13 cellular contexts compared by ENCODE assay signal in the genomic region with DNA sequence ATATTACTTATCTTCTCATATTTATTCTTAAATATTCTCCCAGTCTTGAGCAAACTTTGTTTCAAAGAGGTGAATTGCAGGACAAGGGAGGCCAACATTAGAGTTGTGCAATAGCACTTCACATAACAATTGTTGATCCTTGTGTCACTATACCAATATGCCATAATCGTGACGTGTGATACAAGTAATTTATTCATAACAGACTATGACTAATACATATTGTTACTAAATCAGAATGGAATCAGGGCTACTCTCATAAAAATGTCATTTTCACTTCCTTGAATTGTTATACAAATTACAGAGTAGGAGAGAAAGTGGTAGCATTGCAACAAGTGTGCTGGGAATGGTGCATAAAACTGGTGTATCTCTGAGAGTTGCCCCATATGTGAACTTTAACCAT. TPM values are rescaled to one million over a fixed set of nuclear protein-coding genes. Genes with fewer than 3 reads are reported as not detected.
DNase-seq lines count a peak whose midpoint lies in the region; ATAC-seq and TF ChIP-seq lines count a peak whose summit lies in the region.
"Had no signal": no experiment of that assay in that cellular context is flagged by ENCODE, and none has a peak within 500 bp of the region (broad histone marks: within the 10 kb centered on the region; RNA-seq: fewer than 3 reads in every experiment).

No MANE protein-coding gene starts in this region.

- H2AFZ ChIP-seq in PC-9, result no peak overlapping the region

- CTCF ChIA-PET in PC-9 (lab: Charles Lee), result no interaction called here

- no peaks in the 10 kb centered on the region for H4K20me1 ChIP-seq in PC-9 (ENCODE audit: insufficient read depth)

- TF ChIP-seq CTCF in PC-9 (conservative IDR thresholded peaks at IDR 0.05), result no peak
- TF ChIP-seq CTCF in fibroblast of pulmonary artery (IDR thresholded peaks at IDR 0.05; ENCODE audit: low read length, missing control alignments), result no peak

- no peaks in the 10 kb centered on the region for H3K9me2 ChIP-seq in PC-9 (ENCODE audit: insufficient read depth)

- H3K4me3 ChIP-seq in PC-9 (no peak overlapping the region), fibroblast of pulmonary artery (replicated peaks; ENCODE audit: low read depth, low read length) (no peak overlapping the region)
- H3K4me3 ChIP-seq: Peyer's patch had no signal

- peak overlapping the region; percentile 36; the same call in 1 of the 2 replicates for H3K4me2 ChIP-seq in PC-9

- intact Hi-C loops in PC-9 (cut with micrococcal nuclease; ENCODE audit: unreplicated experiment), result no loop called here

- H3K27ac ChIP-seq in PC-9, result peak overlapping the region; percentile 43; the same call in 1 of the 2 replicates
- H3K27ac ChIP-seq: Peyer's patch had no signal

- no peaks in the 10 kb centered on the region for H3K36me3 ChIP-seq in PC-9 (ENCODE audit: low read depth)
- H3K36me3 ChIP-seq: Peyer's patch had no signal

- ATAC-seq in HG02610 (IDR thresholded peaks at IDR 0.05; ENCODE audit: unreplicated experiment) (no peak), GM21526 (IDR thresholded peaks at IDR 0.05; ENCODE audit: low FRiP score, unreplicated experiment) (no peak), GM21825 (IDR thresholded peaks at IDR 0.05; ENCODE audit: unreplicated experiment) (no peak)

- no TSS peak for BruUV-seq in PC-9 (replicated peaks; lab: Mats Ljungman, UMichigan)

- DNase-seq in DMS53 treated with DMSO at 0.1 percent for 48 hours (lab: John Stamatoyannopoulos, UW; ENCODE audit: unreplicated experiment) (peak; percentile 49), PC-9 (peak in 1 of 2 experiments; percentile 87), fibroblast of pulmonary artery (ENCODE audit: low read depth) (peak; percentile 95), pulmonary artery endothelial cell (ENCODE audit: low read depth, low spot score) (peak; percentile 85), DMS79 (lab: John Stamatoyannopoulos, UW) (no peak)
- DNase-seq: activated naive CD4-positive, alpha-beta T cell treated with Interleukin-2 at 50 U/mL for 16 hours; Caco-2; NCI-H187 treated with DMSO at 0.1 percent for 48 hours; stimulated activated CD4-positive, alpha-beta T cell treated with anti-CD3 and anti-CD28 coated beads, Interleukin-15, amount 100 ng/mL, for 24 hours had no signal

- no peaks in the 10 kb centered on the region for H3K9me3 ChIP-seq in PC-9 (ENCODE audit: insufficient read depth, low read depth)
- H3K9me3 ChIP-seq: Caco-2, Peyer's patch had no signal

- H3K27me3 ChIP-seq in PC-9 (ENCODE audit: insufficient read depth, low read depth), result no peaks in the 10 kb centered on the region
- H3K27me3 ChIP-seq: Peyer's patch had no signal

- no peaks in the 10 kb centered on the region for H3K79me2 ChIP-seq in PC-9 (ENCODE audit: low read depth)

- peaks cover 20% of the 10 kb centered on the region; the same call in 1 of the 2 replicates for H3K4me1 ChIP-seq in PC-9 (replicated peaks; ENCODE audit: insufficient read depth)
- H3K4me1 ChIP-seq: Caco-2, Peyer's patch had no signal

- no peaks in the 10 kb centered on the region for H3F3A ChIP-seq in PC-9 (ENCODE audit: insufficient read depth, low read depth)

- POLR2A ChIA-PET in PC-9 (lab: Charles Lee; ENCODE audit: unreplicated experiment), result no interaction called here

RNA-seq across cellular contexts. Expression of gene PLCB1, which starts 37.2 kb away (rescaled TPM):
- total RNA-seq in PC-9 (2021) (not detected in 2 replicates), pulmonary artery endothelial cell (13.6 and 17.6 TPM in 2 replicates)

Comparison
In these comparisons a context has a peak if more than half of its experiments do, and no peak if none do; other contexts are left out.
1. RNA of gene PLCB1, which starts 37.2 kb away (total RNA-seq): 13.6 to 17.6 TPM in pulmonary artery endothelial cell; not detected in PC-9; every median in the first group is over 10 times any median in the second.